ENCODE assay signal across 10 cellular contexts in the genomic region with DNA sequence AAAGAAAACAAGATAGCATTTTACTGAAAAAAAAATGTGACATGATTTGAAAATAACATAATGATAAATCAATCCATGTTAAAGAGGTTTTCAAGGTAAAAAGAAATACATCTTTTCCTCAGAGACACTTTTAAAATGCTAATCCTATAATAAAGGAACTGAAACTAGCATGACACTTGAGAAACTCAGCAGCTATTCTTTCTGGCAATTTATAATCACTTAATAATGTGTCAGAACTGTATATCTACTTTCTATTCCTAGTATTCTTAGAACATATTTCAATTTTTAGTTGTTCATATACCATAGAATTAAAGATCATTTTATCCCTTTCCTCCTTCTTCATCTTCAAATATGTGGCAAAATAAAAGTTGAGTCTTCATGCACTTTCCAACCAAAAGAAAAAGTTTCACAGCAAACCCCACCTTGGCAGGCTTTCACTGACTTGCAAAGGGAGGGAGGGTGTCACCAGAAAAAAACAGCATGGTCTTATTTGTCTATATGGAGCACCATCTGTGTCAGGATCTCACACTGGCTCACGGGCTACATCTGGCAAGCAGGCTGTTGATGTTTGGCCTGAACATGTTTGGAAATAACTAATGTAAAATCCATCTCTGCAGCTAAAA. TPM values are rescaled to one million over a fixed set of nuclear protein-coding genes. Genes with fewer than 3 reads are reported as not detected.
DNase-seq lines count a peak whose midpoint lies in the region; ATAC-seq and TF ChIP-seq lines count a peak whose summit lies in the region.
"Had no signal": no experiment of that assay in that cellular context is flagged by ENCODE, and none has a peak within 500 bp of the region (broad histone marks: within the 10 kb centered on the region; RNA-seq: fewer than 3 reads in every experiment).

No MANE protein-coding gene starts in this region.

- no peak overlapping the region for H3K27ac Mint-ChIP-seq in activated CD4-positive, alpha-beta T cell treated with anti-CD3 and anti-CD28 coated beads, Interleukin-2, amount 10 ng/mL, durations not matched to agents 7 days and 5 days
- H3K27ac Mint-ChIP-seq: stimulated activated naive CD8-positive, alpha-beta T cell treated with anti-CD3 and anti-CD28 coated beads, Interleukin-15, Interleukin-2, amounts not matched to agents 100 ng/mL and 50 ng/mL, for 24 hours had no signal

- H3K4me1 ChIP-seq in smooth muscle cell (ENCODE audit: low read depth) = no peaks in the 10 kb centered on the region
- H3K4me1 ChIP-seq: body of pancreas had no signal

- WGBS in smooth muscle cell (ENCODE audit: low lambda C conversion rate) = 83% methylated on average over 1 of the region's 1 CpG

- DNase-seq in GM06990 (ENCODE audit: extremely low read depth, insufficient read length) (peak; percentile 25), NCI-H1694 (lab: John Stamatoyannopoulos, UW) (peak; percentile 67), smooth muscle cell (lab: John Stamatoyannopoulos, UW; ENCODE audit: unreplicated experiment) (no peak), hepatic stellate cell (ENCODE audit: low spot score) (no peak), putamen (ENCODE audit: low spot score) (no peak)
- no peak for DNase-seq in activated CD4-positive, alpha-beta T cell treated with anti-CD3 and anti-CD28 coated beads, Interleukin-2, amount 10 ng/mL, durations not matched to agents 7 days and 5 days
- DNase-seq: body of pancreas had no signal

- no peak overlapping the region for H3K27ac ChIP-seq in smooth muscle cell (ENCODE audit: low read depth)
- H3K27ac ChIP-seq: body of pancreas had no signal

- no peaks in the 10 kb centered on the region for H3K36me3 Mint-ChIP-seq in activated CD4-positive, alpha-beta T cell treated with anti-CD3 and anti-CD28 coated beads, Interleukin-2, amount 10 ng/mL, durations not matched to agents 7 days and 5 days (ENCODE audit: low read depth)

- H3K4me3 ChIP-seq in GM06990 (replicated peaks; ENCODE audit: low read depth, low read length) (no peak overlapping the region), smooth muscle cell (no peak overlapping the region)
- H3K4me3 ChIP-seq: body of pancreas had no signal

- peak; percentile 69 for ATAC-seq in GM19438 (IDR thresholded peaks at IDR 0.05; ENCODE audit: low read depth, unreplicated experiment)
- peak; percentile 70 for ATAC-seq in HG02943 (IDR thresholded peaks at IDR 0.05; ENCODE audit: low read depth, unreplicated experiment)
- ATAC-seq: body of pancreas had no signal

- no peaks in the 10 kb centered on the region for H3F3A ChIP-seq in smooth muscle cell (ENCODE audit: low read depth)

- H3K27me3 Mint-ChIP-seq in activated CD4-positive, alpha-beta T cell treated with anti-CD3 and anti-CD28 coated beads, Interleukin-2, amount 10 ng/mL, durations not matched to agents 7 days and 5 days = peaks cover 8% of the 10 kb centered on the region

- no peaks in the 10 kb centered on the region for H4K20me1 ChIP-seq in smooth muscle cell (ENCODE audit: low read depth)

- no peak overlapping the region for H2AFZ ChIP-seq in smooth muscle cell (ENCODE audit: low read depth)

- no peaks in the 10 kb centered on the region for H3K79me2 ChIP-seq in smooth muscle cell (ENCODE audit: low read depth)

- H3K4me2 ChIP-seq in smooth muscle cell = no peak overlapping the region

- H3K36me3 ChIP-seq in GM06990 (ENCODE audit: control insufficient read depth, insufficient read depth, low read length) (no peaks in the 10 kb centered on the region), smooth muscle cell (ENCODE audit: low read depth) (no peaks in the 10 kb centered on the region)

- no peak for TF ChIP-seq CTCF in GM06990 (IDR thresholded peaks at IDR 0.05; ENCODE audit: insufficient read depth, low read length, poor library complexity, severe bottlenecking)
- no peak for TF ChIP-seq CTCF in smooth muscle cell (IDR thresholded peaks at IDR 0.05; ENCODE audit: borderline replicate concordance, insufficient read depth, poor library complexity, severe bottlenecking)

- POLR2A ChIA-PET in activated CD4-positive, alpha-beta T cell treated with anti-CD3 and anti-CD28 coated beads, Interleukin-2, amount 10 ng/mL, durations not matched to agents 7 days and 5 days (lab: Charles Lee) = no interaction called here

- H3K4me1 Mint-ChIP-seq in activated CD4-positive, alpha-beta T cell treated with anti-CD3 and anti-CD28 coated beads, Interleukin-2, amount 10 ng/mL, durations not matched to agents 7 days and 5 days = no peaks in the 10 kb centered on the region

- no peak overlapping the region for H3K4me3 Mint-ChIP-seq in activated CD4-positive, alpha-beta T cell treated with anti-CD3 and anti-CD28 coated beads, Interleukin-2, amount 10 ng/mL, durations not matched to agents 7 days and 5 days
- H3K4me3 Mint-ChIP-seq: stimulated activated naive CD8-positive, alpha-beta T cell treated with anti-CD3 and anti-CD28 coated beads, Interleukin-15, Interleukin-2, amounts not matched to agents 100 ng/mL and 50 ng/mL, for 24 hours had no signal

- no peaks in the 10 kb centered on the region for H3K9me3 Mint-ChIP-seq in activated CD4-positive, alpha-beta T cell treated with anti-CD3 and anti-CD28 coated beads, Interleukin-2, amount 10 ng/mL, durations not matched to agents 7 days and 5 days
- H3K9me3 Mint-ChIP-seq: stimulated activated naive CD8-positive, alpha-beta T cell treated with anti-CD3 and anti-CD28 coated beads, Interleukin-15, Interleukin-2, amounts not matched to agents 100 ng/mL and 50 ng/mL, for 24 hours had no signal

- H3K9me3 ChIP-seq in smooth muscle cell (replicated peaks; ENCODE audit: low read depth) = no peaks in the 10 kb centered on the region
- H3K9me3 ChIP-seq: body of pancreas had no signal

- no peak overlapping the region for H3K9ac ChIP-seq in smooth muscle cell (ENCODE audit: low read depth)

- H3K27me3 ChIP-seq in GM06990 (replicated peaks; ENCODE audit: control insufficient read depth, insufficient read depth, low read length) (no peaks in the 10 kb centered on the region), smooth muscle cell (ENCODE audit: low read depth) (no peaks in the 10 kb centered on the region)
- H3K27me3 ChIP-seq: body of pancreas had no signal

- CTCF ChIA-PET in activated CD4-positive, alpha-beta T cell treated with anti-CD3 and anti-CD28 coated beads, Interleukin-2, amount 10 ng/mL, durations not matched to agents 7 days and 5 days (lab: Charles Lee) = interaction anchor here (1.4 kb wide), 1 partner anchor 16 kb away, joined by 3 read pairs; no protein-coding TSS in a partner anchor

RNA-seq across cellular contexts. Expression of gene FHL5, which starts 48.5 kb away (rescaled TPM):
- total RNA-seq in smooth muscle cell = not detected in 2 replicates
- not detected in 2 replicates for polyA plus RNA-seq in smooth muscle cell
- total RNA-seq in activated CD4-positive, alpha-beta T cell treated with anti-CD3 and anti-CD28 coated beads, Interleukin-2, amount 10 ng/mL, durations not matched to agents 7 days and 5 days = not detected

Comparison
In these comparisons a context has a peak if more than half of its experiments do, and no peak if none do; other contexts are left out.
1. DNase-seq: peak in GM06990 (single experiment) and NCI-H1694 (single experiment); none in smooth muscle cell (single experiment), hepatic stellate cell (single experiment), activated CD4-positive, alpha-beta T cell treated with anti-CD3 and anti-CD28 coated beads, Interleukin-2, amount 10 ng/mL, durations not matched to agents 7 days and 5 days (single experiment) and putamen (single experiment).